ENCODE assay signal across 21 cellular contexts in genomic region chr6:133743621-133744020, GRCh38.
A peak's percentile ranks its signal among the peaks of the same experiment; 100 is the strongest.
DNase-seq lines count a peak whose midpoint lies in the region; ATAC-seq, FAIRE-seq and TF ChIP-seq lines count a peak whose summit lies in the region.
"Had no signal": no experiment of that assay in that cellular context is flagged by ENCODE, and none has a peak within 500 bp of the region (broad histone marks: within the 10 kb centered on the region; RNA-seq: fewer than 3 reads in every experiment).

No MANE protein-coding gene starts in this region.

- H3K27ac Mint-ChIP-seq in CD8-positive, alpha-beta T cell = no peak overlapping the region
- H3K27ac Mint-ChIP-seq: B cell; CD8-positive, alpha-beta memory T cell; GM23338; HFFc6 had no signal

- H3K36me3 ChIP-seq in spleen = no peaks in the 10 kb centered on the region
- no peaks in the 10 kb centered on the region for H3K36me3 ChIP-seq in CD8-positive, alpha-beta T cell (ENCODE audit: insufficient read depth, low read length)
- H3K36me3 ChIP-seq: BLaER1 treated with 17β-estradiol and CSF1 and Interleukin-3, amounts not matched to agents 10 nM and 100 nM had no signal

- no peak for TF ChIP-seq CTCF in A549 (IDR thresholded peaks at IDR 0.05)
- no peak for TF ChIP-seq CTCF in spleen (IDR thresholded peaks at IDR 0.05 in 8 of 11, conservative IDR thresholded peaks at IDR 0.05 in 3 of 11)
- no peak for TF ChIP-seq CTCF in CD8-positive, alpha-beta T cell (IDR thresholded peaks at IDR 0.05)

- H3K4me2 ChIP-seq in A549 = no peak overlapping the region
- H3K4me2 ChIP-seq: BLaER1 treated with 17β-estradiol and CSF1 and Interleukin-3, amounts not matched to agents 10 nM and 100 nM; GM23338; KMS-11 had no signal

- H3K4me1 ChIP-seq in A549 = peaks cover 61% of the 10 kb centered on the region
- no peaks in the 10 kb centered on the region for H3K4me1 ChIP-seq in spleen
- H3K4me1 ChIP-seq in CD8-positive, alpha-beta T cell (ENCODE audit: insufficient read depth, low read length) = no peaks in the 10 kb centered on the region

- 93% methylated on average over 2 of the region's 2 CpGs for WGBS in A549 (ENCODE audit: missing lambda C conversion rate)
- WGBS in spleen, 5 donors = 69 to 80% (median 76%) methylated on average over 2 of the region's 2 CpGs

- no peaks in the 10 kb centered on the region for H3K36me3 Mint-ChIP-seq in CD8-positive, alpha-beta T cell
- H3K36me3 Mint-ChIP-seq: CD8-positive, alpha-beta memory T cell had no signal

- TF ChIP-seq RAD21 in A549 (conservative IDR thresholded peaks at IDR 0.05 in 1 of 2, IDR thresholded peaks at IDR 0.05 in 1 of 2) = no peak

- no peaks in the 10 kb centered on the region for H3K27me3 Mint-ChIP-seq in CD8-positive, alpha-beta T cell (ENCODE audit: low read depth)
- H3K27me3 Mint-ChIP-seq: B cell had no signal

- FAIRE-seq in A549 (lab: Jason Lieb, UNC) (no peak), GM12891 (lab: Jason Lieb, UNC) (no peak)
- FAIRE-seq: D721Med, GM12878, H54, HepG2 had no signal

- POLR2A ChIA-PET in A549 (lab: Yijun Ruan, JAX) = no interaction called here
- POLR2A ChIA-PET in CD8-positive, alpha-beta T cell (lab: Charles Lee) = no interaction called here

- CTCF ChIA-PET in A549 (lab: Yijun Ruan, JAX) = interaction anchor here (0.8 to 2.4 kb wide), 4 partner anchors 15 to 178 kb away, joined by 3 to 9 read pairs (median 6); no protein-coding TSS in a partner anchor
- CTCF ChIA-PET in CD8-positive, alpha-beta T cell (lab: Charles Lee) = no interaction called here

- intact Hi-C loops in spleen (cut with DNase I; ENCODE audit: low total_unique reads) = no loop called here
- intact Hi-C loops in CD8-positive, alpha-beta T cell (cut with DNase I, micrococcal nuclease) = no loop called here

- TF ChIP-seq POLR2A in A549 (IDR thresholded peaks at IDR 0.05; ENCODE audit: low read length) (no peak), spleen (IDR thresholded peaks at IDR 0.05) (no peak), GM12891 (IDR thresholded peaks at IDR 0.05; ENCODE audit: low read depth, low read length) (no peak)

- in situ Hi-C loops in G401 (cut with HindIII; ENCODE audit: low sequenced_read_pairs) = no loop called here

- no peak for ATAC-seq in A549
- ATAC-seq in CD8-positive, alpha-beta T cell = no peak
- no peak for ATAC-seq in HG03565 (IDR thresholded peaks at IDR 0.05; ENCODE audit: unreplicated experiment)
- ATAC-seq: GM12878, GM23338, HepG2 had no signal

- H3K9me3 ChIP-seq in A549 (peaks cover 9% of the 10 kb centered on the region; the same call in 1 of the 3 replicates), spleen (no peaks in the 10 kb centered on the region)
- H3K9me3 ChIP-seq in CD8-positive, alpha-beta T cell (ENCODE audit: low read length) = no peaks in the 10 kb centered on the region

- H3K27me3 ChIP-seq in spleen (replicated peaks in 1 of 7) = no peaks in the 10 kb centered on the region
- no peaks in the 10 kb centered on the region for H3K27me3 ChIP-seq in CD8-positive, alpha-beta T cell (ENCODE audit: insufficient read depth, low read length)
- H3K27me3 ChIP-seq: BLaER1 treated with 17β-estradiol and CSF1 and Interleukin-3, amounts not matched to agents 10 nM and 100 nM had no signal

- no peak overlapping the region for H3K4me3 ChIP-seq in A549
- H3K4me3 ChIP-seq in spleen = no peak overlapping the region
- H3K4me3 ChIP-seq in CD8-positive, alpha-beta T cell (ENCODE audit: low read depth, low read length) = no peak overlapping the region
- H3K4me3 ChIP-seq: BLaER1 treated with 17β-estradiol and CSF1 and Interleukin-3, amounts not matched to agents 10 nM and 100 nM; GM12878; GM23338 had no signal

- DNase-seq in A549 (ENCODE audit: low read depth in 1 of 2, low spot score in 1 of 2) (no peak), G401 (ENCODE audit: low spot score) (peak; percentile 86), NCI-H2171 treated with DMSO at 0.1 percent for 48 hours (lab: John Stamatoyannopoulos, UW) (peak; percentile 73), spleen (peak; percentile 54), GM12891 (ENCODE audit: insufficient read length, low spot score) (no peak)
- no peak for DNase-seq in CD8-positive, alpha-beta T cell
- DNase-seq: 8988T; CD8-positive, alpha-beta memory T cell; COR-L47; DMS79 treated with DMSO at 0.1 percent for 48 hours; HCEC 1CT; HFFc6 had no signal

- H3K27ac ChIP-seq in A549 (peak overlapping the region; percentile 82 to 92), spleen (no peak overlapping the region)
- no peak overlapping the region for H3K27ac ChIP-seq in CD8-positive, alpha-beta T cell (ENCODE audit: low read depth, low read length)
- H3K27ac ChIP-seq: KMS-11 had no signal

- H3K9me3 Mint-ChIP-seq in CD8-positive, alpha-beta T cell = no peaks in the 10 kb centered on the region
- H3K9me3 Mint-ChIP-seq: GM23338, HFFc6 had no signal

- H3K4me1 Mint-ChIP-seq in CD8-positive, alpha-beta T cell (ENCODE audit: low read depth) = no peaks in the 10 kb centered on the region
- H3K4me1 Mint-ChIP-seq: B cell; CD8-positive, alpha-beta memory T cell had no signal

- no peak for TF ChIP-seq EP300 in A549 (IDR thresholded peaks at IDR 0.05)

- H3K4me3 Mint-ChIP-seq in CD8-positive, alpha-beta T cell = no peak overlapping the region
- H3K4me3 Mint-ChIP-seq: B cell; CD8-positive, alpha-beta memory T cell; GM23338; HFFc6 had no signal

TF ChIP-seq in A549, 52 proteins besides CTCF, POLR2A, EP300 and RAD21 (continues in another document):
- TF ChIP-seq CHD4 (IDR thresholded peaks at IDR 0.05; ENCODE audit: borderline replicate concordance) (no peak), CBX2 (IDR thresholded peaks at IDR 0.05; ENCODE audit: borderline replicate concordance, low read depth) (no peak), BCL3 (IDR thresholded peaks at IDR 0.05) (no peak)

TF ChIP-seq in GM12891, 5 proteins besides CTCF, POLR2A, EP300 and RAD21:
- TF ChIP-seq SPI1 (IDR thresholded peaks at IDR 0.05; ENCODE audit: low read depth, low read length) (no peak), PAX5 (IDR thresholded peaks at IDR 0.05; ENCODE audit: insufficient read depth, low read length, severe bottlenecking) (no peak), TAF1 (IDR thresholded peaks at IDR 0.05; ENCODE audit: low read depth, low read length) (no peak), POLR2AphosphoS5 (IDR thresholded peaks at IDR 0.05; ENCODE audit: low read depth, low read length) (no peak), POU2F2 (IDR thresholded peaks at IDR 0.05; ENCODE audit: low read depth, low read length) (no peak)

Comparison
In these comparisons a context has a peak if more than half of its experiments do, and no peak if none do; other contexts are left out.
1. DNase-seq: peak in G401 (single experiment), NCI-H2171 treated with DMSO at 0.1 percent for 48 hours (single experiment) and spleen (single experiment); none in A549 (0 of 2), CD8-positive, alpha-beta T cell (0 of 7) and GM12891 (single experiment).
2. H3K27ac ChIP-seq: peak in A549 (2 of 2); none in spleen (0 of 8) and CD8-positive, alpha-beta T cell (single experiment).